Comparison of ENCODE assay signal across 27 cellular contexts in the genomic region with DNA sequence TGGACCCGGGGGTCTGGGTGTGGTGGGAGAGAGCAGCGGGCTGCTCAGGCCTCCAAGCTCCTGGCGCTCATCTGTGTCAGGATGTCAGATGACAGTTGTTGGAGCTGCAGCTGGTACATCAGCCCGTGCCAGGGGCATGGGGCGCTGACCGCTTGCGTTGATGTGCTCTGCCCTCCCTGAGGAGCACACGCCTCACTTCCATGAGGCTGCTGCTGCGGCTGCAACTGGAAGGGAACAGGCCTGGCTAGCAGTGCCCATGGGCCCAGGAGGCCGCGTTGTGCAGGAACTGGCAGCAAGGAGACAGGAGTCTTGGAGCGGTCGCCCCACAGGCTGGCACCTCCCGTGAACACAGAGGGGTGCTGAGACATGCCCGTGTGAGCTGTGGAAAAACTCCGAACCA.
"Had no signal": no experiment of that assay in that cellular context is flagged by ENCODE, and none has a peak within 500 bp of the region (broad histone marks: within the 10 kb centered on the region; RNA-seq: fewer than 3 reads in every experiment).

No MANE protein-coding gene starts in this region.

- H3K9me3 ChIP-seq: neutrophil, pancreas, psoas muscle, right lobe of liver, suprapubic skin, testis, upper lobe of left lung, vagina had no signal

- H3K4me2 ChIP-seq: neural progenitor cell had no signal

- H3K36me3 Mint-ChIP-seq: natural killer cell; neural progenitor cell; stimulated activated memory B cell treated with anti-CD40 and anti-IgM and Interleukin-4, amounts not matched to agents 10 μg/mL and 1 μg/mL and 100 μg/mL, for 72 hours had no signal

- DNase-seq: naive thymus-derived CD4-positive, alpha-beta T cell; natural killer cell; nucleus accumbens; pancreas; psoas muscle; right cardiac atrium; sigmoid colon; small intestine; stimulated activated CD4-positive, alpha-beta T cell treated with anti-CD3 and anti-CD28 coated beads, Interleukin-12 subunit alpha, Interleukin-12 subunit beta, amount 100 ng/mL, for 4 hours; stimulated activated CD4-positive, alpha-beta T cell treated with anti-CD3 and anti-CD28 coated beads, Interleukin-1b, Interleukin-23, amount 100 ng/mL, for 48 hours; stimulated activated CD4-positive, alpha-beta T cell treated with anti-CD3 and anti-CD28 coated beads, Interleukin-4, amount 100 ng/mL, for 1 hour; stimulated activated CD4-positive, alpha-beta T cell treated with anti-CD3 and anti-CD28 coated beads, Interleukin-4, amount 100 ng/mL, for 4 hours; stimulated activated CD8-positive, alpha-beta memory T cell treated with anti-CD3 and anti-CD28 coated beads, Interleukin-4, amount 100 ng/mL, for 48 hours; stimulated activated naive CD4-positive, alpha-beta T cell; stimulated activated naive CD8-positive, alpha-beta T cell treated with anti-CD3 and anti-CD28 coated beads, Interleukin-15, amount 100 ng/mL, for 72 hours; stimulated activated naive CD8-positive, alpha-beta T cell treated with anti-CD3 and anti-CD28 coated beads, Interleukin-15, Interleukin-2, amounts not matched to agents 100 U/mL and 50 U/mL, for 24 hours; substantia nigra; testis; tibial artery; upper lobe of left lung had no signal

- H3K27ac ChIP-seq: neural progenitor cell, neutrophil, pancreas, psoas muscle, right lobe of liver, sigmoid colon, suprapubic skin, testis, tibial artery, upper lobe of left lung, vagina had no signal

- H2AFZ ChIP-seq: neural progenitor cell had no signal

- H3K27me3 ChIP-seq: neural progenitor cell, neutrophil, pancreas, right lobe of liver, sigmoid colon, testis, tibial artery, upper lobe of left lung, vagina had no signal

- H3K4me3 Mint-ChIP-seq: naive thymus-derived CD4-positive, alpha-beta T cell; natural killer cell; nephron; neural progenitor cell; stimulated activated memory B cell treated with anti-CD40 and anti-IgM and Interleukin-4, amounts not matched to agents 10 μg/mL and 1 μg/mL and 100 μg/mL, for 72 hours; stimulated activated naive CD8-positive, alpha-beta T cell treated with anti-CD3 and anti-CD28 coated beads, Interleukin-15, amount 100 ng/mL, for 72 hours had no signal

- H3K27ac Mint-ChIP-seq: naive thymus-derived CD4-positive, alpha-beta T cell; natural killer cell; nephron; neural progenitor cell; stimulated activated memory B cell treated with anti-CD40 and anti-IgM and Interleukin-4, amounts not matched to agents 10 μg/mL and 1 μg/mL and 100 μg/mL, for 72 hours; stimulated activated naive CD8-positive, alpha-beta T cell treated with anti-CD3 and anti-CD28 coated beads, Interleukin-15, amount 100 ng/mL, for 72 hours had no signal

- H3K4me1 Mint-ChIP-seq: naive thymus-derived CD4-positive, alpha-beta T cell; natural killer cell; nephron; stimulated activated memory B cell treated with anti-CD40 and anti-IgM and Interleukin-4, amounts not matched to agents 10 μg/mL and 1 μg/mL and 100 μg/mL, for 72 hours; stimulated activated naive CD8-positive, alpha-beta T cell treated with anti-CD3 and anti-CD28 coated beads, Interleukin-15, amount 100 ng/mL, for 72 hours had no signal

- H3K4me3 ChIP-seq: neural progenitor cell, pancreas, psoas muscle, right lobe of liver, sigmoid colon, suprapubic skin, testis, tibial artery, upper lobe of left lung, vagina had no signal

- H3K9ac ChIP-seq: neural progenitor cell had no signal

- H3K4me1 ChIP-seq: neural progenitor cell, pancreas, psoas muscle, right lobe of liver, sigmoid colon, suprapubic skin, testis, tibial artery, upper lobe of left lung, vagina had no signal

- H3K27me3 Mint-ChIP-seq: naive thymus-derived CD4-positive, alpha-beta T cell; stimulated activated memory B cell treated with anti-CD40 and anti-IgM and Interleukin-4, amounts not matched to agents 10 μg/mL and 1 μg/mL and 100 μg/mL, for 72 hours; stimulated activated naive CD8-positive, alpha-beta T cell treated with anti-CD3 and anti-CD28 coated beads, Interleukin-15, amount 100 ng/mL, for 72 hours had no signal

- ATAC-seq: naive thymus-derived CD4-positive, alpha-beta T cell; natural killer cell; pancreas; psoas muscle; right cardiac atrium; right lobe of liver; stimulated activated memory B cell treated with anti-CD40 and anti-IgM and Interleukin-4, amounts not matched to agents 10 μg/mL and 1 μg/mL and 100 μg/mL, for 72 hours; stimulated activated naive CD8-positive, alpha-beta T cell treated with anti-CD3 and anti-CD28 coated beads, Interleukin-15, amount 100 ng/mL, for 72 hours; stimulated activated naive CD8-positive, alpha-beta T cell treated with anti-CD3 and anti-CD28 coated beads, Interleukin-15, Interleukin-2, amounts not matched to agents 100 U/mL and 50 U/mL, for 24 hours had no signal

- H3K36me3 ChIP-seq: neural progenitor cell, neutrophil, pancreas, right lobe of liver, sigmoid colon, suprapubic skin, tibial artery, upper lobe of left lung, vagina had no signal

- H3K9me3 Mint-ChIP-seq: natural killer cell; stimulated activated memory B cell treated with anti-CD40 and anti-IgM and Interleukin-4, amounts not matched to agents 10 μg/mL and 1 μg/mL and 100 μg/mL, for 72 hours; stimulated activated naive CD8-positive, alpha-beta T cell treated with anti-CD3 and anti-CD28 coated beads, Interleukin-15, amount 100 ng/mL, for 72 hours had no signal
